In genomic region chr1:23905461-23906025, GRCh38 we compare ENCODE assay signal across 1 cellular context.
A peak's percentile ranks its signal among the peaks of the same experiment; 100 is the strongest.
TF ChIP-seq lines count a peak whose summit lies in the region.

No MANE protein-coding gene starts in this region.

TF ChIP-seq in SK-N-SH, 30 proteins besides CTCF, POLR2A, EP300 and RAD21 (continued from another document):
- TF ChIP-seq CHD2 (IDR thresholded peaks at IDR 0.05; ENCODE audit: low read length, partially characterized antibody), result peak; percentile 50
- no peak for TF ChIP-seq MAX (IDR thresholded peaks at IDR 0.05; ENCODE audit: low read depth)
- TF ChIP-seq RCOR1 (IDR thresholded peaks at IDR 0.05; ENCODE audit: low read length), result peak; percentile 80; the same call in 1 of the 2 replicates
